ENCODE assay signal across 19 cellular contexts in the genomic region with DNA sequence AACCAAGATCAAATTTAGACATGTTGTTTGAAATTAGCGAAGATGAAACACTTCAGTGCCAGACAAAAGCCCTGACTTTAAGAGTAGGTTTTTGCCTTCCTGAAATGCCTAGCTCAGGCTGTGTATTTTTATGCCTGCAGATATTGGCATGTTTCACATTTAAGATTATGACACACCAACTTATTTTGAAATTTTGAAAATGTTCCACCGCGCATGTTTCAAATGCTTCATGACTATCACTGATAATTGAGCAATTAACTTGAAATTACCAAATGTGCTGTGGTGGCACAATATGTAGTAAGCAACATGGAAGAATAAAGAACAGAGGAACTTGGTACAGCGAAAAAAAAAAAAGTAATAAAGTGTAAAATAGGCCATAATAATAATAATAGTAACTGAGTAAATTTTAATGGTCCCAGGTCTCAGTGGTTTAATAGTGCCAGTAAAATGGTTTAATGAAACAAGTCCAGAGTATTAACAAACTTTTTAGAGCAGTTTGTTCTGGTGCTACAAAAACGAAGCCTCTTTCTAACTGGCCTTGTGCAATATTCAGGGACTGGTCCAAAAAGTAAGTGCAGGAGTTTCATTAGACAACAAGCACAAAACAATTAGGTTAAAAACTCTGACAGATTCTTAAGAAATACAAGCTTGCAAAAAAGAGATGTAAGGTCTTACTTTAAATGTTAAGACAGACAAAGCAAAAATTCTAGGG.
DNase-seq lines count a peak whose midpoint lies in the region; FAIRE-seq and TF ChIP-seq lines count a peak whose summit lies in the region.
"Had no signal": no experiment of that assay in that cellular context is flagged by ENCODE, and none has a peak within 500 bp of the region (broad histone marks: within the 10 kb centered on the region; RNA-seq: fewer than 3 reads in every experiment).

No MANE protein-coding gene starts in this region.

- H3K4me1 ChIP-seq in smooth muscle cell (ENCODE audit: low read depth) (no peaks in the 10 kb centered on the region), thyroid gland (peaks cover 7 to 9% of the 10 kb centered on the region in 2 donors)
- H3K4me1 ChIP-seq: BLaER1 treated with 17β-estradiol and CSF1 and Interleukin-3, amounts not matched to agents 10 nM and 100 nM had no signal

- H3K9me3 Mint-ChIP-seq in mesothelial cell of epicardium = peaks cover 7% of the 10 kb centered on the region

- 92% methylated on average over 5 of the region's 5 CpGs for WGBS in smooth muscle cell (ENCODE audit: low lambda C conversion rate)
- whole genome bisulfite sequencing in thyroid gland, 2 donors = 80 to 81% methylated on average over 5 of the region's 5 CpGs

- H3K9ac ChIP-seq in SK-N-MC (ENCODE audit: insufficient read length) (peak overlapping the region; percentile 34), smooth muscle cell (ENCODE audit: low read depth) (no peak overlapping the region)
- H3K9ac ChIP-seq: BLaER1 treated with 17β-estradiol and CSF1 and Interleukin-3, amounts not matched to agents 10 nM and 100 nM had no signal

- H3K79me2 ChIP-seq in smooth muscle cell (ENCODE audit: low read depth) = peaks cover 5% of the 10 kb centered on the region

- H3K27me3 ChIP-seq in smooth muscle cell (ENCODE audit: low read depth) (no peaks in the 10 kb centered on the region), thyroid gland (no peaks in the 10 kb centered on the region)
- H3K27me3 ChIP-seq: BLaER1 treated with 17β-estradiol and CSF1 and Interleukin-3, amounts not matched to agents 10 nM and 100 nM had no signal

- no peak for FAIRE-seq in RCC 7860 (lab: Jason Lieb, UNC)
- FAIRE-seq: D721Med, GM12891, GM18507 had no signal

- no peak overlapping the region for H2AFZ ChIP-seq in smooth muscle cell (ENCODE audit: low read depth)

- TF ChIP-seq POLR2A in thyroid gland (IDR thresholded peaks at IDR 0.05) = no peak

- H3K36me3 Mint-ChIP-seq in mesothelial cell of epicardium = peaks cover 6% of the 10 kb centered on the region
- H3K36me3 Mint-ChIP-seq: CD8-positive, alpha-beta T cell had no signal

- H3K4me3 Mint-ChIP-seq in mesothelial cell of epicardium = no peak overlapping the region
- H3K4me3 Mint-ChIP-seq: CD8-positive, alpha-beta T cell had no signal

- H4K20me1 ChIP-seq in smooth muscle cell (ENCODE audit: low read depth) = no peaks in the 10 kb centered on the region
- H4K20me1 ChIP-seq: BLaER1 treated with 17β-estradiol and CSF1 and Interleukin-3, amounts not matched to agents 10 nM and 100 nM had no signal

- no peaks in the 10 kb centered on the region for H3K27me3 Mint-ChIP-seq in mesothelial cell of epicardium (ENCODE audit: low read depth)

- H3F3A ChIP-seq in smooth muscle cell (ENCODE audit: low read depth) = no peaks in the 10 kb centered on the region

- H3K27ac ChIP-seq in SK-N-MC (peak overlapping the region; percentile 93), smooth muscle cell (ENCODE audit: low read depth) (no peak overlapping the region), thyroid gland (no peak overlapping the region)
- H3K27ac ChIP-seq: BLaER1 treated with 17β-estradiol and CSF1 and Interleukin-3, amounts not matched to agents 10 nM and 100 nM had no signal

- peak overlapping the region; percentile 18 for H3K4me2 ChIP-seq in smooth muscle cell
- H3K4me2 ChIP-seq: BLaER1 treated with 17β-estradiol and CSF1 and Interleukin-3, amounts not matched to agents 10 nM and 100 nM had no signal

- TF ChIP-seq CTCF in epithelial cell of esophagus (IDR thresholded peaks at IDR 0.05; ENCODE audit: insufficient read depth, low read depth, low read length, missing control alignments) (no peak), mesothelial cell of epicardium (IDR thresholded peaks at IDR 0.05; ENCODE audit: unreplicated experiment) (no peak), smooth muscle cell (IDR thresholded peaks at IDR 0.05; ENCODE audit: borderline replicate concordance, insufficient read depth, poor library complexity, severe bottlenecking) (no peak), thyroid gland (IDR thresholded peaks at IDR 0.05) (no peak)

- peaks cover 35% of the 10 kb centered on the region for H3K4me1 Mint-ChIP-seq in mesothelial cell of epicardium

- H3K4me3 ChIP-seq in SK-N-MC (peak overlapping the region; percentile 17; the same call in 1 of the 2 replicates), epithelial cell of esophagus (ENCODE audit: low read length) (no peak overlapping the region), smooth muscle cell (no peak overlapping the region), thyroid gland (replicated peaks in 1 of 3) (no peak overlapping the region)
- H3K4me3 ChIP-seq: BLaER1 treated with 17β-estradiol and CSF1 and Interleukin-3, amounts not matched to agents 10 nM and 100 nM had no signal

- intact Hi-C loops in thyroid gland (cut with DNase I) = no loop called here

- DNase-seq in SK-N-MC (ENCODE audit: low read depth, low spot score) (no peak), epithelial cell of esophagus (ENCODE audit: low read depth) (peak; percentile 49), mesothelial cell of epicardium (ENCODE audit: low spot score in 2 of 2, unreplicated experiment in 2 of 2) (no peak), smooth muscle cell (lab: John Stamatoyannopoulos, UW; ENCODE audit: unreplicated experiment) (no peak), RCC 7860 (ENCODE audit: low spot score) (no peak), iPS-NIHi7 (ENCODE audit: extremely low spot score) (no peak), thyroid gland (no peak)
- DNase-seq: CD8-positive, alpha-beta T cell; KBM-7; MV-4-11; NCI-H187 treated with DMSO at 0.1 percent for 48 hours; NCI-H226; NCI-H524; NCI-H82; RPMI8226 had no signal

- H3K9me3 ChIP-seq in SK-N-MC (ENCODE audit: low read depth, low read length) (no peaks in the 10 kb centered on the region), smooth muscle cell (replicated peaks; ENCODE audit: low read depth) (no peaks in the 10 kb centered on the region), thyroid gland (no peaks in the 10 kb centered on the region)
- H3K9me3 ChIP-seq: BLaER1 treated with 17β-estradiol and CSF1 and Interleukin-3, amounts not matched to agents 10 nM and 100 nM had no signal

- peak overlapping the region; percentile 95 for H3K27ac Mint-ChIP-seq in mesothelial cell of epicardium
- H3K27ac Mint-ChIP-seq: CD8-positive, alpha-beta T cell had no signal

- H3K36me3 ChIP-seq in SK-N-MC (ENCODE audit: insufficient read depth, low read length) = peaks cover 39% of the 10 kb centered on the region
- H3K36me3 ChIP-seq in smooth muscle cell (ENCODE audit: low read depth) = no peaks in the 10 kb centered on the region
- no peaks in the 10 kb centered on the region for H3K36me3 ChIP-seq in thyroid gland
- H3K36me3 ChIP-seq: BLaER1 treated with 17β-estradiol and CSF1 and Interleukin-3, amounts not matched to agents 10 nM and 100 nM had no signal
